ENCODE assay signal across 26 cellular contexts in the genomic region with DNA sequence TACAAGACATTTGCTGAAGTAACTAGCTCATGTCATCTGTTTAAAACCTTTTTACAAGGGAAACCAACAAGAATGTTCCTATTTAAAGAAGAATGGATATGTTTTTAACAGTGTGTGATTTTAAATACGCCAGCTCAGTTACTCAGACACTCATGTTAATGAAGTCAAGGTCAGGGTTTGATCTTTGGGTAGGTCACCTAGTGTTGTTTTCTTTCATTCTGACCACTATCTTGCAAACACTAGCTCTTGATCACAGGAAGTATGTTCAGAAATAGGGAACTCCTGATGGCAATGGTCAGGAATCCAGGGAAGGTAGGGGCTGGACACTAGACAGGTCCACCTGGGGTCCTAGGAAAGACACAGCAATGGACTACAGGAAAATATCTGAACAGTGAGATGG.
DNase-seq lines count a peak whose midpoint lies in the region; ATAC-seq, FAIRE-seq and TF ChIP-seq lines count a peak whose summit lies in the region.
"Had no signal": no experiment of that assay in that cellular context is flagged by ENCODE, and none has a peak within 500 bp of the region (broad histone marks: within the 10 kb centered on the region; RNA-seq: fewer than 3 reads in every experiment).

No MANE protein-coding gene starts in this region.

- no peak overlapping the region for H2AK5ac ChIP-seq in trophoblast cell (ENCODE audit: low read length)

- ATAC-seq in HepG2 (peak; percentile 84), right lobe of liver (no peak), left lobe of liver (peak; percentile 1), HG03521 (IDR thresholded peaks at IDR 0.05; ENCODE audit: unreplicated experiment) (no peak)
- ATAC-seq: GM12878 had no signal

- no TSS peak for BruUV-seq in HepG2 (replicated peaks; lab: Mats Ljungman, UMichigan)

- no peak overlapping the region for H4K91ac ChIP-seq in trophoblast cell (ENCODE audit: low read depth, low read length)

- CTCF ChIA-PET in HepG2 (lab: Yijun Ruan, JAX; ENCODE audit: low intra/inter-chr PET ratio, low total read pairs) = no interaction called here

- POLR2A ChIA-PET in HepG2 (lab: Yijun Ruan, JAX) = no interaction called here

- no peak overlapping the region for H2BK120ac ChIP-seq in trophoblast cell (ENCODE audit: insufficient read depth, low read length, poor library complexity)

- H3K27me3 ChIP-seq in HepG2 (ENCODE audit: control insufficient read depth in 1 of 2, insufficient read depth in 2 of 2, low read length in 2 of 2) (no peaks in the 10 kb centered on the region), right lobe of liver (no peaks in the 10 kb centered on the region), trophoblast cell (ENCODE audit: insufficient read depth, low read length) (no peaks in the 10 kb centered on the region)
- H3K27me3 ChIP-seq: BE2C, BLaER1 had no signal

- no peak overlapping the region for H3K4me3 ChIP-seq in HepG2 (replicated peaks in 1 of 3; ENCODE audit: insufficient read depth in 1 of 3, low read depth in 2 of 3, low read length in 3 of 3)
- H3K4me3 ChIP-seq in right lobe of liver = no peak overlapping the region
- no peak overlapping the region for H3K4me3 ChIP-seq in trophoblast cell (ENCODE audit: low read depth, low read length)
- H3K4me3 ChIP-seq: BLaER1, GM12878 had no signal

- no peak overlapping the region for H2AFZ ChIP-seq in HepG2 (ENCODE audit: low read length)
- H2AFZ ChIP-seq in trophoblast cell (ENCODE audit: insufficient read depth, low read length, poor library complexity) = no peak overlapping the region

- TF ChIP-seq EP300 in HepG2 (IDR thresholded peaks at IDR 0.05; ENCODE audit: low read depth in 2 of 2, low read length in 2 of 2) (0 out of 4 replicates have a peak, but pooled peaks of 1 of the 2 experiments have one; percentile 6), HepG2 (CRISPR knock-in tag; IDR thresholded peaks at IDR 0.05; ENCODE audit: borderline replicate concordance) (no peak)

- 0 out of 2 replicates have a peak overlapping the region, but pooled peaks have one; percentile 0 for H3K4me2 ChIP-seq in HepG2 (ENCODE audit: low read depth, low read length)
- H3K4me2 ChIP-seq in trophoblast cell (ENCODE audit: low read length) = no peak overlapping the region
- H3K4me2 ChIP-seq: BLaER1 had no signal

- H3K36me3 ChIP-seq in HepG2 (replicated peaks in 1 of 2; ENCODE audit: control insufficient read depth in 1 of 2, insufficient read depth in 2 of 2, low read length in 2 of 2) = 0 out of 5 replicates have a peak, but pooled peaks cover 0 to 2% of the 10 kb centered on the region in 2 experiments
- peaks cover 0 to 99% (median 51%) of the 10 kb centered on the region in 4 donors for H3K36me3 ChIP-seq in right lobe of liver
- H3K36me3 ChIP-seq in trophoblast cell (ENCODE audit: control insufficient read depth in 1 of 2, insufficient read depth in 2 of 2, low read length in 2 of 2) = no peaks in the 10 kb centered on the region
- H3K36me3 ChIP-seq: BE2C, BLaER1 had no signal

- no peak overlapping the region for H4K12ac ChIP-seq in trophoblast cell (ENCODE audit: low read depth, low read length)

- H3K14ac ChIP-seq in trophoblast cell (ENCODE audit: low read length) = no peak overlapping the region

- peak overlapping the region; percentile 75 for H3K23ac ChIP-seq in trophoblast cell (ENCODE audit: low read length)

- no peak overlapping the region for H3K9ac ChIP-seq in HepG2 (ENCODE audit: insufficient read depth, low read depth, low read length)
- H3K9ac ChIP-seq in trophoblast cell (ENCODE audit: low read length) = no peak overlapping the region
- H3K9ac ChIP-seq: BLaER1 had no signal

- H3K4ac ChIP-seq in trophoblast cell (ENCODE audit: low read depth, low read length) = no peak overlapping the region

- H3K18ac ChIP-seq in trophoblast cell (ENCODE audit: low read length) = no peak overlapping the region

- H3K9me3 ChIP-seq in HepG2 (ENCODE audit: low read length) (no peaks in the 10 kb centered on the region), right lobe of liver (no peaks in the 10 kb centered on the region), trophoblast cell (ENCODE audit: insufficient read depth, low read depth, low read length) (no peaks in the 10 kb centered on the region)
- H3K9me3 ChIP-seq: BE2C, BLaER1 had no signal

- H3K4me1 ChIP-seq in HepG2 (ENCODE audit: insufficient read depth, low read length) = peaks cover 10% of the 10 kb centered on the region
- H3K4me1 ChIP-seq in right lobe of liver = no peaks in the 10 kb centered on the region
- no peaks in the 10 kb centered on the region for H3K4me1 ChIP-seq in trophoblast cell (ENCODE audit: control insufficient read depth in 1 of 2, insufficient read depth in 2 of 2, low read length in 2 of 2)
- H3K4me1 ChIP-seq: BE2C, BLaER1 had no signal

- TF ChIP-seq CTCF in HepG2 (CRISPR knock-in tag; IDR thresholded peaks at IDR 0.05) = no peak
- no peak for TF ChIP-seq CTCF in right lobe of liver (IDR thresholded peaks at IDR 0.05)

- WGBS in HepG2 (ENCODE audit: low lambda C conversion rate) = 26% methylated on average over 1 of the region's 1 CpG
- 80% methylated on average over 1 of the region's 1 CpG for WGBS in right lobe of liver (ENCODE audit: insufficient coverage, low coverage, low lambda C conversion rate, missing lambda C conversion rate)
- WGBS in trophoblast cell (ENCODE audit: extremely low coverage, insufficient coverage, insufficient read length) = no CpG with 5 or more reads among the region's 1 CpG

- no peak overlapping the region for H4K8ac ChIP-seq in trophoblast cell (ENCODE audit: low read depth, low read length)

- peak; percentile 52 for DNase-seq in HepG2 (ENCODE audit: low spot score)
- DNase-seq in right lobe of liver = no peak
- no peak for DNase-seq in left lobe of liver (ENCODE audit: low spot score)
- DNase-seq in trophoblast cell = no peak
- DNase-seq in inferior parietal cortex (ENCODE audit: extremely low spot score) = no peak
- DNase-seq: 8988T; ACHN; BE2C; C1 segment of cervical spinal cord; CD4-positive, alpha-beta memory T cell; CD4-positive, CD25-positive, alpha-beta regulatory T cell; CD8-positive, alpha-beta memory T cell; COR-L47; DMS 273 treated with DMSO at 0.1 percent for 48 hours; DMS153; DMS53; DMS79; DND-41; EL; GDM1 had no signal

- H3K79me1 ChIP-seq in trophoblast cell (ENCODE audit: low read length) = no peaks in the 10 kb centered on the region

- intact Hi-C loops in HepG2 (cut with micrococcal nuclease; ENCODE audit: unreplicated experiment) (no loop called here), right lobe of liver (cut with DNase I) (no loop called here)

- no peak for FAIRE-seq in HepG2 (lab: Jason Lieb, UNC)
- FAIRE-seq: A204.1, GM12878, GM12892, GM18507 had no signal

- TF ChIP-seq RAD21 in HepG2 (CRISPR knock-in tag; IDR thresholded peaks at IDR 0.05) = no peak

- H2BK5ac ChIP-seq in trophoblast cell (ENCODE audit: low read depth, low read length, poor library complexity) = no peak overlapping the region

- H3K79me2 ChIP-seq in HepG2 (ENCODE audit: insufficient read depth, low read length) = no peaks in the 10 kb centered on the region
- no peaks in the 10 kb centered on the region for H3K79me2 ChIP-seq in trophoblast cell (ENCODE audit: control insufficient read depth, insufficient read depth, low read length, poor library complexity)

- H3K27ac ChIP-seq in HepG2 (ENCODE audit: extremely low read length, insufficient read depth, low read length) = no peak overlapping the region
- H3K27ac ChIP-seq in right lobe of liver = no peak overlapping the region
- no peak overlapping the region for H3K27ac ChIP-seq in trophoblast cell (ENCODE audit: low read depth, low read length)
- H3K27ac ChIP-seq: BLaER1 had no signal

- TF ChIP-seq POLR2A in HepG2 (IDR thresholded peaks at IDR 0.05; ENCODE audit: insufficient read depth in 1 of 2, low read depth in 2 of 2, low read length in 2 of 2) = no peak
- TF ChIP-seq POLR2A in right lobe of liver (IDR thresholded peaks at IDR 0.05) = no peak

- H4K20me1 ChIP-seq in HepG2 (ENCODE audit: insufficient read depth, low read length) = no peaks in the 10 kb centered on the region
- H4K20me1 ChIP-seq: BLaER1 had no signal

- in situ Hi-C loops in HepG2 (cut with HindIII; ENCODE audit: extremely low pct_ligation_motif_present, low pct_unique_long_range_greater_than_20kb) = loop anchor here (25.0 kb wide), 1 partner anchor 364 kb away; no protein-coding TSS in a partner anchor

- no peak overlapping the region for H2BK12ac ChIP-seq in trophoblast cell (ENCODE audit: low read length)

TF ChIP-seq in HepG2, 621 proteins besides CTCF, POLR2A, EP300 and RAD21 (continues in another document):
- TF ChIP-seq, protein P1, sequence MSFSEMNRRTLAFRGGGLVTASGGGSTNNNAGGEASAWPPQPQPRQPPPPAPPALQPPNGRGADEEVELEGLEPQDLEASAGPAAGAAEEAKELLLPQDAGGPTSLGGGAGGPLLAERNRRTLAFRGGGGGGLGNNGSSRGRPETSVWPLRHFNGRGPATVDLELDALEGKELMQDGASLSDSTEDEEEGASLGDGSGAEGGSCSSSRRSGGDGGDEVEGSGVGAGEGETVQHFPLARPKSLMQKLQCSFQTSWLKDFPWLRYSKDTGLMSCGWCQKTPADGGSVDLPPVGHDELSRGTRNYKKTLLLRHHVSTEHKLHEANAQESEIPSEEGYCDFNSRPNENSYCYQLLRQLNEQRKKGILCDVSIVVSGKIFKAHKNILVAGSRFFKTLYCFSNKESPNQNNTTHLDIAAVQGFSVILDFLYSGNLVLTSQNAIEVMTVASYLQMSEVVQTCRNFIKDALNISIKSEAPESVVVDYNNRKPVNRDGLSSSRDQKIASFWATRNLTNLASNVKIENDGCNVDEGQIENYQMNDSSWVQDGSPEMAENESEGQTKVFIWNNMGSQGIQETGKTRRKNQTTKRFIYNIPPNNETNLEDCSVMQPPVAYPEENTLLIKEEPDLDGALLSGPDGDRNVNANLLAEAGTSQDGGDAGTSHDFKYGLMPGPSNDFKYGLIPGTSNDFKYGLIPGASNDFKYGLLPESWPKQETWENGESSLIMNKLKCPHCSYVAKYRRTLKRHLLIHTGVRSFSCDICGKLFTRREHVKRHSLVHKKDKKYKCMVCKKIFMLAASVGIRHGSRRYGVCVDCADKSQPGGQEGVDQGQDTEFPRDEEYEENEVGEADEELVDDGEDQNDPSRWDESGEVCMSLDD (CRISPR knock-in tag; IDR thresholded peaks at IDR 0.05; ENCODE audit: borderline replicate concordance) = no peak
- TF ChIP-seq, protein P2, sequence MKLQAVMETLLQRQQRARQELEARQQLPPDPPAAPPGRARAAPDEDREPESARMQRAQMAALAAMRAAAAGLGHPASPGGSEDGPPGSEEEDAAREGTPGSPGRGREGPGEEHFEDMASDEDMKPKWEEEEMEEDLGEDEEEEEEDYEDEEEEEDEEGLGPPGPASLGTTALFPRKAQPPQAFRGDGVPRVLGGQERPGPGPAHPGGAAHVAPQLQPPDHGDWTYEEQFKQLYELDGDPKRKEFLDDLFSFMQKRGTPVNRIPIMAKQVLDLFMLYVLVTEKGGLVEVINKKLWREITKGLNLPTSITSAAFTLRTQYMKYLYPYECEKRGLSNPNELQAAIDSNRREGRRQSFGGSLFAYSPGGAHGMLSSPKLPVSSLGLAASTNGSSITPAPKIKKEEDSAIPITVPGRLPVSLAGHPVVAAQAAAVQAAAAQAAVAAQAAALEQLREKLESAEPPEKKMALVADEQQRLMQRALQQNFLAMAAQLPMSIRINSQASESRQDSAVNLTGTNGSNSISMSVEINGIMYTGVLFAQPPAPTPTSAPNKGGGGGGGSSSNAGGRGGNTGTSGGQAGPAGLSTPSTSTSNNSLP (IDR thresholded peaks at IDR 0.05; ENCODE audit: low read depth, low read length) = 0 out of 2 replicates have a peak, but pooled peaks have one; percentile 16

Comparison
In these comparisons a context has a peak if more than half of its experiments do, and no peak if none do; other contexts are left out.
1. ATAC-seq: peak in HepG2 (single experiment) and left lobe of liver (single experiment); none in right lobe of liver (0 of 4) and HG03521 (single experiment).